15 cellular contexts compared by ENCODE assay signal in the genomic region with DNA sequence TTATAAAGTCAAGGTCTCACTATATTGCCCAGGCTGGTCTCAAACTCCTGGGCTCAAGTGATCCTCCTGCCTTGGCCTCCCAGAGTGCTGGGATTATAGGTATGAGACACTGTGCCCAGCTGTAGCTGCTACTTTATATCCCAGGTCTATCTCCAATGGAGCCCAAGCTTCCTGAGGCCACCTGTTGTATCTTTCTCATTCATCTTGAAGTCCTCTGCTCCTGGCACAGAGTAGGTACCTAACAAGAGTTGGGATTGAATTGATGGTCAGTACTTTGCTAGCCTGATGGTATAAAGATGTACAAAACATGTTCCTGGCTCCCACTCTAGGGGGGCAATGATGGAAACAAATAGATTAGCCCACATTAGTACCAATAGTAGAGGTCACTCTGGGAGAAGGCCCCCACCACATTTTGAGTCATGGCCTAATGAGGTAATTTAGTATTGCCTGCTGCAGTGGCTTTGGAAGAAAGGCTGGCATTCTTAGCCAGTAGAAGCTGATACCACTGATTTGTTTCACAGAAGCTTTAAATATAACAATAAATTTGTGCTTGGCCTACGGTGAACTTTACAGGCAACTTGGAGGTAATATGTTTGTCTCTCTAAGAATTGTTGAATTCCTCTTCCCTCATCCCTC. TPM values are rescaled to one million over a fixed set of nuclear protein-coding genes. Genes with fewer than 3 reads are reported as not detected.
DNase-seq lines count a peak whose midpoint lies in the region; ATAC-seq and TF ChIP-seq lines count a peak whose summit lies in the region.
"Had no signal": no experiment of that assay in that cellular context is flagged by ENCODE, and none has a peak within 500 bp of the region (broad histone marks: within the 10 kb centered on the region; RNA-seq: fewer than 3 reads in every experiment).

No MANE protein-coding gene starts in this region.

- H3K4me1 Mint-ChIP-seq in T-helper 1 cell treated with Interleukin-12 subunit alpha and Interleukin-12 subunit beta and Interleukin-4 antibody, amounts not matched to agents 30 μg/mL and 1 μg/mL, for 36 hours (ENCODE audit: low read depth) = peaks cover 86% of the 10 kb centered on the region

- no peaks in the 10 kb centered on the region for H3K9me3 ChIP-seq in Peyer's patch
- H3K9me3 ChIP-seq: gastroesophageal sphincter, MG63, suprapubic skin had no signal

- DNase-seq in T-helper 1 cell (no peak), Peyer's patch (no peak), epithelial cell of prostate (ENCODE audit: low read depth, low spot score) (no peak), H7 (no peak)
- DNase-seq: activated effector memory CD4-positive, alpha-beta T cell treated with anti-CD3 and anti-CD28 coated beads, Interleukin-2, amount 50 U/mL, for 16 hours; left cardiac atrium; MG63; NCI-H345 had no signal

- no peaks in the 10 kb centered on the region for H3K27me3 ChIP-seq in Peyer's patch
- H3K27me3 ChIP-seq in H7 (ENCODE audit: control insufficient read depth, insufficient read depth, low read length) = no peaks in the 10 kb centered on the region
- H3K27me3 ChIP-seq: gastroesophageal sphincter, MG63, suprapubic skin had no signal

- H3K27me3 Mint-ChIP-seq in T-helper 1 cell treated with Interleukin-12 subunit alpha and Interleukin-12 subunit beta and Interleukin-4 antibody, amounts not matched to agents 30 μg/mL and 1 μg/mL, for 36 hours (ENCODE audit: low read depth) = no peaks in the 10 kb centered on the region

- H3K4me3 ChIP-seq in Peyer's patch (no peak overlapping the region), skin epidermis (no peak overlapping the region), H7 (ENCODE audit: insufficient read depth, low read depth, low read length) (no peak overlapping the region)
- H3K4me3 ChIP-seq: gastroesophageal sphincter, MG63, suprapubic skin had no signal

- H3K4me1 ChIP-seq in Peyer's patch = peaks cover 0 to 60% (median 27%) of the 10 kb centered on the region in 4 donors

- TF ChIP-seq POLR2A in Peyer's patch (IDR thresholded peaks at IDR 0.05) = no peak

- H3K27ac Mint-ChIP-seq in T-helper 1 cell treated with Interleukin-12 subunit alpha and Interleukin-12 subunit beta and Interleukin-4 antibody, amounts not matched to agents 30 μg/mL and 1 μg/mL, for 36 hours = peak overlapping the region; percentile 95

- H3K9me3 Mint-ChIP-seq in T-helper 1 cell treated with Interleukin-12 subunit alpha and Interleukin-12 subunit beta and Interleukin-4 antibody, amounts not matched to agents 30 μg/mL and 1 μg/mL, for 36 hours = no peaks in the 10 kb centered on the region

- H3K36me3 ChIP-seq in Peyer's patch (no peaks in the 10 kb centered on the region), H7 (replicated peaks; ENCODE audit: control insufficient read depth, insufficient read depth, low read length) (no peaks in the 10 kb centered on the region)
- H3K36me3 ChIP-seq: gastroesophageal sphincter, suprapubic skin had no signal

- H3K27ac ChIP-seq in Peyer's patch = peak overlapping the region; percentile 19 to 81 (median 57)
- H3K27ac ChIP-seq in epithelial cell of prostate = peak overlapping the region; percentile 60
- peak overlapping the region in 11 of 21 experiments; percentile 6 to 84 (median 61) for H3K27ac ChIP-seq in skin epidermis
- H3K27ac ChIP-seq: 22Rv1, suprapubic skin had no signal

- H3K4me3 Mint-ChIP-seq in T-helper 1 cell treated with Interleukin-12 subunit alpha and Interleukin-12 subunit beta and Interleukin-4 antibody, amounts not matched to agents 30 μg/mL and 1 μg/mL, for 36 hours = peak overlapping the region; percentile 97

- ATAC-seq in HG03520 (IDR thresholded peaks at IDR 0.05; ENCODE audit: unreplicated experiment) (no peak), GM18511 (IDR thresholded peaks at IDR 0.05; ENCODE audit: unreplicated experiment) (no peak)
- ATAC-seq: gastroesophageal sphincter, left cardiac atrium had no signal

- TF ChIP-seq CTCF in Peyer's patch (IDR thresholded peaks at IDR 0.05) = no peak

- peaks cover 25% of the 10 kb centered on the region for H3K36me3 Mint-ChIP-seq in T-helper 1 cell treated with Interleukin-12 subunit alpha and Interleukin-12 subunit beta and Interleukin-4 antibody, amounts not matched to agents 30 μg/mL and 1 μg/mL, for 36 hours (ENCODE audit: low read depth)

RNA-seq across cellular contexts. Expression of gene PTPN1, which starts 5.4 kb away (rescaled TPM):
- total RNA-seq in Peyer's patch = 10 to 100 TPM; 13.8 to 40.4 (median 22.0) TPM
- total RNA-seq in H7 (2014; rRNA removed; shearing (Covaris generic)) = 33.0 and 38.7 TPM in 2 replicates
